8 cellular contexts compared by ENCODE assay signal in genomic region chr2:112483047-112483473, GRCh38. TPM values are rescaled to one million over a fixed set of nuclear protein-coding genes. Genes with fewer than 3 reads are reported as not detected.
A peak's percentile ranks its signal among the peaks of the same experiment; 100 is the strongest.
DNase-seq lines count a peak whose midpoint lies in the region; ATAC-seq and TF ChIP-seq lines count a peak whose summit lies in the region.

No MANE protein-coding gene starts in this region.

- no peaks in the 10 kb centered on the region for H3K27me3 Mint-ChIP-seq in mesothelial cell of epicardium (ENCODE audit: low read depth)

- ATAC-seq in HG03095 (IDR thresholded peaks at IDR 0.05; ENCODE audit: unreplicated experiment), result no peak
- ATAC-seq in GM21515 (IDR thresholded peaks at IDR 0.05; ENCODE audit: unreplicated experiment), result no peak

- H3K27me3 ChIP-seq in HUES48 (ENCODE audit: control insufficient read depth, insufficient read depth, low read length) (peaks cover 20% of the 10 kb centered on the region), duodenal mucosa (ENCODE audit: control insufficient read depth in 1 of 2, insufficient read depth in 2 of 2, low read length in 2 of 2) (no peaks in the 10 kb centered on the region), uterus (no peaks in the 10 kb centered on the region)

- DNase-seq in DMS79 (lab: John Stamatoyannopoulos, UW) (peak; percentile 46), SK-N-MC (ENCODE audit: low read depth, low spot score) (no peak), mesothelial cell of epicardium (ENCODE audit: low spot score in 2 of 2, unreplicated experiment in 2 of 2) (peak in 1 of 2 experiments; percentile 41), uterus (peak in 1 of 2 donors; percentile 28)

- peak overlapping the region; percentile 97 for H3K4me3 Mint-ChIP-seq in mesothelial cell of epicardium

- intact Hi-C loops in uterus (cut with DNase I; ENCODE audit: low total_unique reads), result loop anchor here (10.0 kb wide), 1 partner anchor 102 kb away; the partner anchor contains the start of gene CHCHD5

- no peaks in the 10 kb centered on the region for H3K9me3 Mint-ChIP-seq in mesothelial cell of epicardium

- peaks cover 17% of the 10 kb centered on the region for H3K36me3 Mint-ChIP-seq in mesothelial cell of epicardium

- peak overlapping the region; percentile 82 for H3K27ac Mint-ChIP-seq in mesothelial cell of epicardium

- H3K9me3 ChIP-seq in HUES48 (ENCODE audit: control insufficient read depth, insufficient read depth, low read length), result no peaks in the 10 kb centered on the region
- H3K9me3 ChIP-seq in SK-N-MC (ENCODE audit: low read depth, low read length), result no peaks in the 10 kb centered on the region
- no peaks in the 10 kb centered on the region for H3K9me3 ChIP-seq in duodenal mucosa (ENCODE audit: control insufficient read depth in 1 of 2, low read length in 2 of 2)
- H3K9me3 ChIP-seq in uterus, result no peaks in the 10 kb centered on the region

- peak overlapping the region; percentile 40 for H3K9ac ChIP-seq in HUES48 (ENCODE audit: low read depth, low read length)
- peak overlapping the region; percentile 91 for H3K9ac ChIP-seq in SK-N-MC (ENCODE audit: insufficient read length)
- H3K9ac ChIP-seq in duodenal mucosa (ENCODE audit: low read depth in 1 of 2, low read length in 2 of 2), result peak overlapping the region; percentile 72 to 87

- peaks cover 26% of the 10 kb centered on the region for H3K4me1 Mint-ChIP-seq in mesothelial cell of epicardium

- H3K4me3 ChIP-seq in HUES48 (ENCODE audit: low read depth, low read length) (peak overlapping the region; percentile 76), SK-N-MC (peak overlapping the region; percentile 99), duodenal mucosa (ENCODE audit: low read depth in 1 of 2, low read length in 2 of 2) (peak overlapping the region; percentile 80 to 96), uterus (peak overlapping the region; percentile 70 to 80)

- no peak for TF ChIP-seq CTCF in mesothelial cell of epicardium (IDR thresholded peaks at IDR 0.05; ENCODE audit: unreplicated experiment)
- no peak for TF ChIP-seq CTCF in uterus (IDR thresholded peaks at IDR 0.05)

- H3K27ac ChIP-seq in HUES48 (ENCODE audit: low read depth, low read length), result no peak overlapping the region
- no peak overlapping the region for H3K27ac ChIP-seq in SK-N-MC
- no peak overlapping the region for H3K27ac ChIP-seq in duodenal mucosa (ENCODE audit: low read depth, low read length)
- peak overlapping the region; percentile 89 to 92 for H3K27ac ChIP-seq in uterus

- H3K36me3 ChIP-seq in HUES48 (ENCODE audit: control insufficient read depth, insufficient read depth, low read length) (peaks cover 29% of the 10 kb centered on the region), SK-N-MC (ENCODE audit: insufficient read depth, low read length) (peaks cover 21% of the 10 kb centered on the region), duodenal mucosa (ENCODE audit: control insufficient read depth in 1 of 2, insufficient read depth in 2 of 2, low read length in 2 of 2) (peaks cover 0 to 3% of the 10 kb centered on the region in 2 donors), uterus (no peaks in the 10 kb centered on the region)

- no peak for TF ChIP-seq POLR2A in uterus (IDR thresholded peaks at IDR 0.05)

- peaks cover 11% of the 10 kb centered on the region for H3K4me1 ChIP-seq in HUES48 (ENCODE audit: control insufficient read depth, insufficient read depth, low read length)
- peaks cover 17 to 22% of the 10 kb centered on the region in 2 donors for H3K4me1 ChIP-seq in duodenal mucosa (ENCODE audit: control insufficient read depth in 1 of 2, insufficient read depth in 2 of 2, low read length in 2 of 2)
- H3K4me1 ChIP-seq in uterus, result peaks cover 0 to 11% of the 10 kb centered on the region in 2 donors

RNA-seq across cellular contexts. Expression of gene TTL, which starts 1.1 kb away (rescaled TPM):
- total RNA-seq in mesothelial cell of epicardium, result 42.9 to 45.1 TPM (median 43.1 TPM) in 3 replicates
- 10 to 100 TPM in 3 of 4 donors, 1 to 10 TPM in 1; 3.8 to 45.5 (median 26.4) TPM for total RNA-seq in uterus

RNA-seq across cellular contexts. Expression of gene RGPD8, which starts 49.6 kb away (rescaled TPM):
- total RNA-seq in mesothelial cell of epicardium (12.8 to 14.6 TPM (median 13.7 TPM) in 3 replicates), uterus (10 to 100 TPM in 3 of 4 donors, 1 to 10 TPM in 1; 5.3 to 39.8 (median 25.1) TPM)

RNA-seq across cellular contexts. Expression of gene POLR1B, which starts 59.2 kb away (rescaled TPM):
- total RNA-seq in mesothelial cell of epicardium (28.0 to 36.5 TPM (median 28.3 TPM) in 3 replicates), uterus (10 to 100 TPM in 3 of 4 donors, 1 to 10 TPM in 1; 6.8 to 41.4 (median 17.8) TPM)

Comparison
In these comparisons a context has a peak if more than half of its experiments do, and no peak if none do; other contexts are left out.
1. H3K27ac ChIP-seq: peak in uterus (2 of 2); none in HUES48 (single experiment), SK-N-MC (single experiment) and duodenal mucosa (single experiment).
2. H3K9ac ChIP-seq: peak in every context shown above with its lines; median percentile 91 in SK-N-MC; 80 in duodenal mucosa; 40 in HUES48.
3. Peak in every context shown above with its lines, with median percentiles within 50 percentile points of each other: H3K4me3 ChIP-seq.